Comparison of ENCODE assay signal across 21 cellular contexts in the genomic region with DNA sequence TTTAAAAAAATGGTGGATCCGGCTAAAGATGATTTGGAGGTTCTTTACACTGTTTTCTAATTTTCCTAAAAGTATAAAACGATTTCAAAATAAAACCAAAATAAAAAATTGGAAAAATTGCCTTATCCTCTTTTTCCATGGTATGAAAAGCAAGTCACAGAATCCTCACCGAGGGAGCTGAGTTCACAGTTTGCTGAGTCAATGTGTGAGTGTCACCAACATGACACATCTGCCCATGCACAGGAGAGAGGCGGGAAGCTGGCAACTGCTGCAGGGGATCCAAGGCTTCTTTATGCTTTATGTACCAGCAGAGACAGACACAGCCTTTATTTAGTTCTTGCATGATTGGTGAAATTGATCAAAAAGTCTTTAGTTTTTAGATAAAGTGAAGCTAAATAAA.
"Had no signal": no experiment of that assay in that cellular context is flagged by ENCODE, and none has a peak within 500 bp of the region (broad histone marks: within the 10 kb centered on the region; RNA-seq: fewer than 3 reads in every experiment).

No MANE protein-coding gene starts in this region.

- H3K4me1 Mint-ChIP-seq: activated CD4-positive, alpha-beta T cell treated with anti-CD3 and anti-CD28 coated beads for 36 hours; stimulated activated memory B cell treated with anti-CD40 and anti-IgM and Interleukin-4, amounts not matched to agents 10 μg/mL and 1 μg/mL and 100 μg/mL, for 72 hours had no signal

- H3K9me3 Mint-ChIP-seq: activated CD4-positive, alpha-beta memory T cell treated with anti-CD3 and anti-CD28 coated beads, Interleukin-2, amount 10 ng/mL, durations not matched to agents 7 days and 5 days; activated T-cell treated with anti-CD3 and anti-CD28 coated beads, Interleukin-2, amount 50 U/mL, for 24 hours; stimulated activated memory B cell treated with anti-CD40 and anti-IgM and Interleukin-4, amounts not matched to agents 10 μg/mL and 1 μg/mL and 100 μg/mL, for 72 hours; T-cell had no signal

- H3K27me3 Mint-ChIP-seq: activated CD4-positive, alpha-beta memory T cell treated with anti-CD3 and anti-CD28 coated beads, Interleukin-2, amount 10 ng/mL, durations not matched to agents 7 days and 5 days; activated CD4-positive, alpha-beta T cell treated with anti-CD3 and anti-CD28 coated beads for 36 hours; naive thymus-derived CD4-positive, alpha-beta T cell; stimulated activated memory B cell treated with anti-CD40 and anti-IgM and Interleukin-4, amounts not matched to agents 10 μg/mL and 1 μg/mL and 100 μg/mL, for 72 hours; T-cell had no signal

- H3K4me3 Mint-ChIP-seq: activated CD4-positive, alpha-beta memory T cell treated with anti-CD3 and anti-CD28 coated beads, Interleukin-2, amount 10 ng/mL, durations not matched to agents 7 days and 5 days; activated CD4-positive, alpha-beta T cell treated with anti-CD3 and anti-CD28 coated beads for 36 hours; activated T-cell treated with anti-CD3 and anti-CD28 coated beads, Interleukin-2, amount 50 U/mL, for 24 hours; naive thymus-derived CD4-positive, alpha-beta T cell; stimulated activated memory B cell treated with anti-CD40 and anti-IgM and Interleukin-4, amounts not matched to agents 10 μg/mL and 1 μg/mL and 100 μg/mL, for 72 hours; T-cell had no signal

- H3K27ac Mint-ChIP-seq: activated CD4-positive, alpha-beta memory T cell treated with anti-CD3 and anti-CD28 coated beads, Interleukin-2, amount 10 ng/mL, durations not matched to agents 7 days and 5 days; activated CD4-positive, alpha-beta T cell treated with anti-CD3 and anti-CD28 coated beads for 36 hours; activated T-cell treated with anti-CD3 and anti-CD28 coated beads, Interleukin-2, amount 50 U/mL, for 24 hours; naive thymus-derived CD4-positive, alpha-beta T cell; stimulated activated memory B cell treated with anti-CD40 and anti-IgM and Interleukin-4, amounts not matched to agents 10 μg/mL and 1 μg/mL and 100 μg/mL, for 72 hours; T-cell had no signal

- ATAC-seq: activated CD4-positive, alpha-beta T cell treated with anti-CD3 and anti-CD28 coated beads for 36 hours; heart right ventricle; left colon; mucosa of descending colon; naive thymus-derived CD4-positive, alpha-beta T cell; stimulated activated memory B cell treated with anti-CD40 and anti-IgM and Interleukin-4, amounts not matched to agents 10 μg/mL and 1 μg/mL and 100 μg/mL, for 72 hours; T-cell had no signal

- H3K4me1 ChIP-seq: heart right ventricle, tibial artery had no signal

- H3K27me3 ChIP-seq: tibial artery had no signal

- FAIRE-seq: endothelial cell of umbilical vein, frontal cortex, islet of Langerhans, urothelium cell line had no signal

- H3K36me3 Mint-ChIP-seq: naive thymus-derived CD4-positive, alpha-beta T cell; stimulated activated memory B cell treated with anti-CD40 and anti-IgM and Interleukin-4, amounts not matched to agents 10 μg/mL and 1 μg/mL and 100 μg/mL, for 72 hours; T-cell had no signal

- H3K4me3 ChIP-seq: heart right ventricle, lung, mucosa of descending colon, tibial artery had no signal

- H3K9me3 ChIP-seq: heart right ventricle, mucosa of descending colon, tibial artery had no signal

- DNase-seq: activated CD4-positive, alpha-beta memory T cell treated with anti-CD3 and anti-CD28 coated beads, Interleukin-2, amount 10 ng/mL, durations not matched to agents 7 days and 5 days; activated CD4-positive, alpha-beta T cell treated with anti-CD3 and anti-CD28 coated beads for 36 hours; activated effector memory CD4-positive, alpha-beta T cell treated with Interleukin-2 at 50 U/mL for 16 hours; activated naive CD4-positive, alpha-beta T cell treated with anti-CD3 and anti-CD28 coated beads, Interleukin-2, amount 50 U/mL, for 16 hours; activated T-cell treated with anti-CD3 and anti-CD28 coated beads, Interleukin-2, amount 50 U/mL, for 24 hours; effector CD8-positive, alpha-beta T cell; heart right ventricle; left colon; mucosa of descending colon; naive thymus-derived CD4-positive, alpha-beta T cell; stimulated activated CD4-positive, alpha-beta T cell treated with anti-CD3 and anti-CD28 coated beads, Interleukin-2, amount 100 ng/mL, for 48 hours; T-cell; T-helper 9 cell; tibial artery; WERI-Rb-1 had no signal

- H3K36me3 ChIP-seq: heart right ventricle, tibial artery, WERI-Rb-1 had no signal

- H3K27ac ChIP-seq: heart right ventricle, tibial artery, WERI-Rb-1 had no signal
